1 cellular context compared by ENCODE assay signal in the genomic region with DNA sequence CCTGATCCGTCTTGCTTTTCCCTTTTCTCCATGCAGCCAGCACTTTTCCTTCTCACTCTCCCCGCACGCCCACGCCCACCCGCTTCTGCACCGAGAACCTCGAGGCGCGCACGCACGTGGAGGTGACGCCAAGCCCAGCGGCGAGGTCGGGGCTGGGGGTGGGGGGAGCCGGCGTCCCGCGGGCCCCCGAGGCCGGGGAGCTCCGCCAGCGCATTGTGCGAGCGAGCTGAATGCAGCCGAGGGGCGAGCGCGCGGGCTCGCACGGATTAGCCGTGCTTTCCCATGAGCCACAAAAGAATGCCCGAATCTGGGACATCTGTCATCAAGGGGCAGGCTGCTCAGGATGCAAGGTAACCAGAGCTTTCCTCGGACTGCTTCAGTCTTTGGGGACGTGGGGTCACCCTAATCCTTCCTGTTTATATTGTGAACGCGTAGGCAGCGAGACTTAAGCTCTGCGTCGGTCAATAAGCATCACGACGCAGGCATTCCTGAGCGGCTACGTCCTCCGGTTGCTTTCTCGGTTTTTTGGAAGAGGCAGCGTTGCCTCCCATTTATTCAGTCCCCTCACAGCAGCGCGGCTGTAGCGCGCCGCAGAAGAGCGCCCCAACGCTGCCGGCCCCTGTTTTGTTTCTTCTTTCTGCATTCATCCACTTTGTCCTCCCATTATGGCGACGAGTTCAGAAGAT.
TF ChIP-seq lines count a peak whose summit lies in the region.

No MANE protein-coding gene starts in this region.

TF ChIP-seq in A549, 52 proteins besides CTCF, POLR2A, EP300 and RAD21 (continued from another document):
- TF ChIP-seq, protein P1, sequence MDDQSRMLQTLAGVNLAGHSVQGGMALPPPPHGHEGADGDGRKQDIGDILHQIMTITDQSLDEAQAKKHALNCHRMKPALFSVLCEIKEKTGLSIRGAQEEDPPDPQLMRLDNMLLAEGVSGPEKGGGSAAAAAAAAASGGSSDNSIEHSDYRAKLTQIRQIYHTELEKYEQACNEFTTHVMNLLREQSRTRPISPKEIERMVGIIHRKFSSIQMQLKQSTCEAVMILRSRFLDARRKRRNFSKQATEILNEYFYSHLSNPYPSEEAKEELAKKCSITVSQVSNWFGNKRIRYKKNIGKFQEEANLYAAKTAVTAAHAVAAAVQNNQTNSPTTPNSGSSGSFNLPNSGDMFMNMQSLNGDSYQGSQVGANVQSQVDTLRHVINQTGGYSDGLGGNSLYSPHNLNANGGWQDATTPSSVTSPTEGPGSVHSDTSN (IDR thresholded peaks at IDR 0.05) = no peak
- TF ChIP-seq, protein P2, sequence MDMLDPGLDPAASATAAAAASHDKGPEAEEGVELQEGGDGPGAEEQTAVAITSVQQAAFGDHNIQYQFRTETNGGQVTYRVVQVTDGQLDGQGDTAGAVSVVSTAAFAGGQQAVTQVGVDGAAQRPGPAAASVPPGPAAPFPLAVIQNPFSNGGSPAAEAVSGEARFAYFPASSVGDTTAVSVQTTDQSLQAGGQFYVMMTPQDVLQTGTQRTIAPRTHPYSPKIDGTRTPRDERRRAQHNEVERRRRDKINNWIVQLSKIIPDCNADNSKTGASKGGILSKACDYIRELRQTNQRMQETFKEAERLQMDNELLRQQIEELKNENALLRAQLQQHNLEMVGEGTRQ (IDR thresholded peaks at IDR 0.05) = no peak
- TF ChIP-seq RCOR1 (IDR thresholded peaks at IDR 0.05; ENCODE audit: low read depth, low read length) (no peak), NR3C1 (IDR thresholded peaks at IDR 0.05) (no peak), CHD4 (IDR thresholded peaks at IDR 0.05; ENCODE audit: borderline replicate concordance) (no peak), MYC (IDR thresholded peaks at IDR 0.05; ENCODE audit: borderline replicate concordance, low read length) (no peak), NPAS2 (CRISPR knock-in tag; IDR thresholded peaks at IDR 0.05; ENCODE audit: borderline replicate concordance) (no peak), ZNF302 (CRISPR knock-in tag; IDR thresholded peaks at IDR 0.05) (no peak), HOXB5 (CRISPR knock-in tag; IDR thresholded peaks at IDR 0.05) (0 out of 2 replicates have a peak, but pooled peaks have one; percentile 40), MAZ (IDR thresholded peaks at IDR 0.05; ENCODE audit: borderline replicate concordance, low read depth, low read length) (no peak), JUN (IDR thresholded peaks at IDR 0.05) (no peak), JUNB (IDR thresholded peaks at IDR 0.05) (no peak), PHF8 (IDR thresholded peaks at IDR 0.05; ENCODE audit: borderline replicate concordance, low read depth) (no peak), HOXB13 (CRISPR knock-in tag; IDR thresholded peaks at IDR 0.05; ENCODE audit: low read depth) (peak; percentile 65; the same call in 1 of the 2 replicates), CEBPB (IDR thresholded peaks at IDR 0.05) (no peak), KDM1A (IDR thresholded peaks at IDR 0.05; ENCODE audit: low read depth) (no peak), SREBF2 (IDR thresholded peaks at IDR 0.05) (no peak), EHMT2 (IDR thresholded peaks at IDR 0.05; ENCODE audit: low read depth) (no peak)
- TF ChIP-seq, protein P3, sequence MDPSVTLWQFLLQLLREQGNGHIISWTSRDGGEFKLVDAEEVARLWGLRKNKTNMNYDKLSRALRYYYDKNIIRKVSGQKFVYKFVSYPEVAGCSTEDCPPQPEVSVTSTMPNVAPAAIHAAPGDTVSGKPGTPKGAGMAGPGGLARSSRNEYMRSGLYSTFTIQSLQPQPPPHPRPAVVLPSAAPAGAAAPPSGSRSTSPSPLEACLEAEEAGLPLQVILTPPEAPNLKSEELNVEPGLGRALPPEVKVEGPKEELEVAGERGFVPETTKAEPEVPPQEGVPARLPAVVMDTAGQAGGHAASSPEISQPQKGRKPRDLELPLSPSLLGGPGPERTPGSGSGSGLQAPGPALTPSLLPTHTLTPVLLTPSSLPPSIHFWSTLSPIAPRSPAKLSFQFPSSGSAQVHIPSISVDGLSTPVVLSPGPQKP (IDR thresholded peaks at IDR 0.05; ENCODE audit: low read depth, low read length) = no peak
- TF ChIP-seq, protein P4, sequence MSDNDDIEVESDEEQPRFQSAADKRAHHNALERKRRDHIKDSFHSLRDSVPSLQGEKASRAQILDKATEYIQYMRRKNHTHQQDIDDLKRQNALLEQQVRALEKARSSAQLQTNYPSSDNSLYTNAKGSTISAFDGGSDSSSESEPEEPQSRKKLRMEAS (IDR thresholded peaks at IDR 0.05) = peak; percentile 95
TF ChIP-seq in A549: peak in this region for 6.
